Comparison of ENCODE assay signal across 8 cellular contexts in genomic region chr13:21458816-21459701, GRCh38. TPM values are rescaled to one million over a fixed set of nuclear protein-coding genes. Genes with fewer than 3 reads are reported as not detected.
DNase-seq lines count a peak whose midpoint lies in the region; ATAC-seq and TF ChIP-seq lines count a peak whose summit lies in the region.

ZDHHC20 (minus strand) TSS chr13:21459303; CDS start chr13:21459171, 132 bp downstream.

- 0 to 3% methylated on average over 22 to 99 of the region's 107 CpGs for WGBS in endodermal cell (ENCODE audit: insufficient coverage in 1 of 2, insufficient read length in 1 of 2), 2 experiments
- WGBS in mesodermal cell (ENCODE audit: insufficient coverage in 2 of 2), 2 experiments: 1% methylated on average over 49 to 72 of the region's 107 CpGs

- H3K4me3 Mint-ChIP-seq in CD4-positive, alpha-beta T cell: peak within 1 kb of the TSS; percentile 97
- peak within 1 kb of the TSS; percentile 96 for H3K4me3 Mint-ChIP-seq in endodermal cell

- no peaks in the 10 kb centered on the region for H3K9me3 ChIP-seq in CD4-positive, alpha-beta T cell (ENCODE audit: control insufficient read depth, low read length)
- H3K9me3 ChIP-seq in endodermal cell (ENCODE audit: control insufficient read depth, low read length) (no peaks in the 10 kb centered on the region), mesodermal cell (ENCODE audit: control insufficient read depth, low read length) (no peaks in the 10 kb centered on the region)

- H3K4me3 ChIP-seq in endodermal cell (ENCODE audit: low read length) (peak within 1 kb of the TSS; percentile 98), mesodermal cell (ENCODE audit: extremely low read depth, insufficient read depth, low read length, poor library complexity, severe bottlenecking) (peak within 1 kb of the TSS; percentile 91)

- peak within 1 kb of the TSS; percentile 92 for H3K27ac Mint-ChIP-seq in CD4-positive, alpha-beta T cell
- H3K27ac Mint-ChIP-seq in endodermal cell: peak within 1 kb of the TSS; percentile 96

- ATAC-seq in CD4-positive, alpha-beta T cell (ENCODE audit: poor library complexity): peak; percentile 85
- ATAC-seq in GM19372 (IDR thresholded peaks at IDR 0.05; ENCODE audit: low read depth, unreplicated experiment): peak; percentile 73
- peak; percentile 65 for ATAC-seq in HG03558 (IDR thresholded peaks at IDR 0.05; ENCODE audit: extremely low read depth, unreplicated experiment)

- no peaks in the 10 kb centered on the region for H3K27me3 Mint-ChIP-seq in CD4-positive, alpha-beta T cell
- H3K27me3 Mint-ChIP-seq in endodermal cell (ENCODE audit: insufficient read depth): no peaks in the 10 kb centered on the region

- no peaks in the 10 kb centered on the region for H3K27me3 ChIP-seq in CD4-positive, alpha-beta T cell (ENCODE audit: control insufficient read depth, insufficient read depth, low read length)
- no peaks in the 10 kb centered on the region for H3K27me3 ChIP-seq in endodermal cell (ENCODE audit: control insufficient read depth, insufficient read depth, low read length, poor library complexity, severe bottlenecking)

- peaks cover 29% of the 10 kb centered on the region for H3K36me3 Mint-ChIP-seq in CD4-positive, alpha-beta T cell (ENCODE audit: low read depth)
- peaks cover 15% of the 10 kb centered on the region for H3K36me3 Mint-ChIP-seq in endodermal cell (ENCODE audit: low read depth)

- no peaks in the 10 kb centered on the region for H3K36me3 ChIP-seq in endodermal cell (ENCODE audit: control insufficient read depth, insufficient read depth, low read length)
- H3K36me3 ChIP-seq in mesodermal cell (ENCODE audit: control insufficient read depth, insufficient read depth, low read length): peaks cover 4% of the 10 kb centered on the region

- peak; percentile 75 to 94 (median 88) for DNase-seq in CD4-positive, alpha-beta T cell
- peak; percentile 84 for DNase-seq in NOMO-1 treated with dmso at 0.1 percent for 144 hours (lab: John Stamatoyannopoulos, UW; ENCODE audit: unreplicated experiment)
- DNase-seq in activated CD8-positive, alpha-beta memory T cell treated with anti-CD3 and anti-CD28 coated beads, Interleukin-2, amount 50 U/mL, for 24 hours (ENCODE audit: extremely low read depth): peak; percentile 66
- DNase-seq in endodermal cell: peak; percentile 97
- DNase-seq in stimulated activated CD8-positive, alpha-beta memory T cell treated with anti-CD3 and anti-CD28 coated beads, Interleukin-15, amount 100 ng/mL, for 4 hours (ENCODE audit: low read depth in 2 of 2): peak; percentile 72 to 76

- H3K4me1 Mint-ChIP-seq in CD4-positive, alpha-beta T cell (ENCODE audit: low read depth): peaks cover 42% of the 10 kb centered on the region
- peaks cover 14% of the 10 kb centered on the region for H3K4me1 Mint-ChIP-seq in endodermal cell

- peak within 1 kb of the TSS; percentile 91 for H3K9ac ChIP-seq in endodermal cell (ENCODE audit: extremely low read depth, low read length, poor library complexity, severe bottlenecking)

- TF ChIP-seq CTCF in CD4-positive, alpha-beta T cell (IDR thresholded peaks at IDR 0.05): no peak
- no peak for TF ChIP-seq CTCF in endodermal cell (conservative IDR thresholded peaks at IDR 0.05)

- H3K9me3 Mint-ChIP-seq in CD4-positive, alpha-beta T cell: no peaks in the 10 kb centered on the region
- H3K9me3 Mint-ChIP-seq in endodermal cell: peaks cover 13% of the 10 kb centered on the region

- peak within 1 kb of the TSS; percentile 84 for H3K27ac ChIP-seq in CD4-positive, alpha-beta T cell (ENCODE audit: low read depth, low read length)
- H3K27ac ChIP-seq in endodermal cell (ENCODE audit: low read depth, low read length) (peak within 1 kb of the TSS; percentile 83), mesodermal cell (ENCODE audit: low read depth, low read length, severe bottlenecking) (peak within 1 kb of the TSS; percentile 86)

- no peaks in the 10 kb centered on the region for H3K4me1 ChIP-seq in endodermal cell (ENCODE audit: control insufficient read depth, insufficient read depth, low read length)
- no peaks in the 10 kb centered on the region for H3K4me1 ChIP-seq in mesodermal cell (ENCODE audit: control insufficient read depth, insufficient read depth, low read length, poor library complexity, severe bottlenecking)

- POLR2A ChIA-PET in CD4-positive, alpha-beta T cell (lab: Charles Lee): interaction anchor here (0.7 to 3.7 kb wide), 20 partner anchors 10 to 1595 kb away, joined by 3 to 31 read pairs (median 6); partner anchors contain the start of genes EEF1AKMT1, MICU2, MRPL57 and SKA3

- intact Hi-C loops in CD4-positive, alpha-beta T cell (cut with DNase I, micrococcal nuclease): loop anchor here (2.0 to 10.0 kb wide), 7 partner anchors 37 to 1916 kb away; partner anchors contain the start of gene MPHOSPH8 (in 1 of the 2)

- CTCF ChIA-PET in CD4-positive, alpha-beta T cell (lab: Charles Lee): interaction anchor here (1.9 to 2.5 kb wide), 2 partner anchors 18 to 162 kb away, joined by 7 to 12 read pairs; no protein-coding TSS in a partner anchor

RNA-seq across cellular contexts. Expression of gene ZDHHC20, which starts in this region (rescaled TPM):
- 10 to 100 TPM; 62.8 to 65.1 TPM for total RNA-seq in CD4-positive, alpha-beta T cell
- total RNA-seq in endodermal cell: 10 to 100 TPM; 85.2 to 94.1 TPM
- 59.2 TPM for polyA plus RNA-seq in endodermal cell (2013, experiment 1 of 2)
- polyA plus RNA-seq in endodermal cell (2013, experiment 2 of 2): 61.1 TPM
- polyA plus RNA-seq in mesodermal cell (2013, experiment 1 of 2): 58.8 TPM
- 63.6 TPM for polyA plus RNA-seq in mesodermal cell (2013, experiment 2 of 2)

Comparison
In these comparisons a context has a peak if more than half of its experiments do, and no peak if none do; other contexts are left out.
1. Peak in every context shown above with its lines: DNase-seq, ATAC-seq, H3K4me3 ChIP-seq and H3K27ac ChIP-seq.